ENCODE assay signal across 18 cellular contexts in genomic region chr6:3882865-3883264, GRCh38. TPM values are rescaled to one million over a fixed set of nuclear protein-coding genes. Genes with fewer than 3 reads are reported as not detected.
DNase-seq lines count a peak whose midpoint lies in the region; ATAC-seq and TF ChIP-seq lines count a peak whose summit lies in the region.
"Had no signal": no experiment of that assay in that cellular context is flagged by ENCODE, and none has a peak within 500 bp of the region (broad histone marks: within the 10 kb centered on the region; RNA-seq: fewer than 3 reads in every experiment).

No MANE protein-coding gene starts in this region.

- H3K4me1 ChIP-seq in breast epithelium (no peaks in the 10 kb centered on the region), hepatocyte (ENCODE audit: insufficient read depth) (peaks cover 16% of the 10 kb centered on the region)

- DNase-seq in GM04503 (ENCODE audit: low read depth): peak; percentile 86
- no peak for DNase-seq in breast epithelium (ENCODE audit: low spot score in 2 of 2)
- DNase-seq in hepatocyte (ENCODE audit: low spot score): no peak
- DNase-seq in stromal cell of bone marrow (ENCODE audit: low read depth): peak; percentile 97
- no peak for DNase-seq in MG63
- DNase-seq in activated naive CD4-positive, alpha-beta T cell treated with anti-CD3 and anti-CD28 coated beads, Interleukin-2, amount 10 ng/mL, durations not matched to agents 7 days and 5 days: no peak
- no peak for DNase-seq in NCI-H1694 treated with DMSO at 0.1 percent for 48 hours (lab: John Stamatoyannopoulos, UW)
- DNase-seq: activated CD4-positive, alpha-beta T cell treated with anti-CD3 and anti-CD28 coated beads, Interleukin-2, amount 50 U/mL, for 48 hours; CD8-positive, alpha-beta memory T cell; GDM1; H7; MV-4-11; NCI-H345; stimulated activated CD4-positive, alpha-beta T cell treated with anti-CD3 and anti-CD28 coated beads, Interleukin-2, amount 100 ng/mL, for 48 hours had no signal

- H3K9me3 ChIP-seq in breast epithelium: no peaks in the 10 kb centered on the region
- no peaks in the 10 kb centered on the region for H3K9me3 ChIP-seq in hepatocyte (ENCODE audit: low read depth)
- H3K9me3 ChIP-seq in MG63: no peaks in the 10 kb centered on the region

- no peak overlapping the region for H3K4me3 ChIP-seq in breast epithelium
- no peak overlapping the region for H3K4me3 ChIP-seq in hepatocyte
- H3K4me3 ChIP-seq in MG63: no peak overlapping the region

- no peak for ATAC-seq in GM21529 (IDR thresholded peaks at IDR 0.05; ENCODE audit: unreplicated experiment)
- ATAC-seq: activated T-helper 17 cell treated with anti-CD3 and anti-CD28 coated beads, Interleukin-2, amount 50 U/mL, for 72 hours; stimulated activated effector memory CD8-positive, alpha-beta T cell treated with anti-CD3 and anti-CD28 coated beads, Interleukin-12 subunit alpha, Interleukin-12 subunit beta, amount 100 ng/mL, for 72 hours had no signal

- CTCF ChIA-PET in activated naive CD4-positive, alpha-beta T cell treated with anti-CD3 and anti-CD28 coated beads, Interleukin-2, amount 10 ng/mL, durations not matched to agents 7 days and 5 days (lab: Charles Lee): interaction anchor here (1.3 kb wide), 1 partner anchor 34 kb away, joined by 4 read pairs; the partner anchor contains the start of gene FAM50B

- H3K27me3 ChIP-seq in breast epithelium (no peaks in the 10 kb centered on the region), hepatocyte (no peaks in the 10 kb centered on the region), MG63 (no peaks in the 10 kb centered on the region)

- no peaks in the 10 kb centered on the region for H3K9me3 Mint-ChIP-seq in activated naive CD4-positive, alpha-beta T cell treated with anti-CD3 and anti-CD28 coated beads, Interleukin-2, amount 10 ng/mL, durations not matched to agents 7 days and 5 days
- H3K9me3 Mint-ChIP-seq: activated T-helper 17 cell treated with anti-CD3 and anti-CD28 coated beads, Interleukin-2, amount 50 U/mL, for 72 hours; CD8-positive, alpha-beta memory T cell; stimulated activated effector memory CD8-positive, alpha-beta T cell treated with anti-CD3 and anti-CD28 coated beads, Interleukin-12 subunit alpha, Interleukin-12 subunit beta, amount 100 ng/mL, for 72 hours had no signal

- H4K20me1 ChIP-seq in hepatocyte (ENCODE audit: insufficient read depth, poor library complexity, severe bottlenecking): no peaks in the 10 kb centered on the region

- no peak overlapping the region for H3K4me3 Mint-ChIP-seq in activated naive CD4-positive, alpha-beta T cell treated with anti-CD3 and anti-CD28 coated beads, Interleukin-2, amount 10 ng/mL, durations not matched to agents 7 days and 5 days
- H3K4me3 Mint-ChIP-seq: activated T-helper 17 cell treated with anti-CD3 and anti-CD28 coated beads, Interleukin-2, amount 50 U/mL, for 72 hours; CD8-positive, alpha-beta memory T cell; stimulated activated effector memory CD8-positive, alpha-beta T cell treated with anti-CD3 and anti-CD28 coated beads, Interleukin-12 subunit alpha, Interleukin-12 subunit beta, amount 100 ng/mL, for 72 hours had no signal

- TF ChIP-seq CTCF in breast epithelium (IDR thresholded peaks at IDR 0.05) (no peak), hepatocyte (IDR thresholded peaks at IDR 0.05; ENCODE audit: poor library complexity) (no peak)

- H3K36me3 Mint-ChIP-seq in activated naive CD4-positive, alpha-beta T cell treated with anti-CD3 and anti-CD28 coated beads, Interleukin-2, amount 10 ng/mL, durations not matched to agents 7 days and 5 days: no peaks in the 10 kb centered on the region
- H3K36me3 Mint-ChIP-seq: CD8-positive, alpha-beta memory T cell; stimulated activated effector memory CD8-positive, alpha-beta T cell treated with anti-CD3 and anti-CD28 coated beads, Interleukin-12 subunit alpha, Interleukin-12 subunit beta, amount 100 ng/mL, for 72 hours had no signal

- H3K36me3 ChIP-seq in breast epithelium (no peaks in the 10 kb centered on the region), hepatocyte (replicated peaks; ENCODE audit: insufficient read depth, low read depth) (no peaks in the 10 kb centered on the region), MG63 (no peaks in the 10 kb centered on the region)

- H3K27ac Mint-ChIP-seq in activated naive CD4-positive, alpha-beta T cell treated with anti-CD3 and anti-CD28 coated beads, Interleukin-2, amount 10 ng/mL, durations not matched to agents 7 days and 5 days: no peak overlapping the region
- H3K27ac Mint-ChIP-seq: activated T-helper 17 cell treated with anti-CD3 and anti-CD28 coated beads, Interleukin-2, amount 50 U/mL, for 72 hours; CD8-positive, alpha-beta memory T cell; stimulated activated effector memory CD8-positive, alpha-beta T cell treated with anti-CD3 and anti-CD28 coated beads, Interleukin-12 subunit alpha, Interleukin-12 subunit beta, amount 100 ng/mL, for 72 hours had no signal

- H3K27me3 Mint-ChIP-seq in activated naive CD4-positive, alpha-beta T cell treated with anti-CD3 and anti-CD28 coated beads, Interleukin-2, amount 10 ng/mL, durations not matched to agents 7 days and 5 days: peaks cover 14% of the 10 kb centered on the region
- H3K27me3 Mint-ChIP-seq: activated T-helper 17 cell treated with anti-CD3 and anti-CD28 coated beads, Interleukin-2, amount 50 U/mL, for 72 hours had no signal

- no peaks in the 10 kb centered on the region for H3K4me1 Mint-ChIP-seq in activated naive CD4-positive, alpha-beta T cell treated with anti-CD3 and anti-CD28 coated beads, Interleukin-2, amount 10 ng/mL, durations not matched to agents 7 days and 5 days
- H3K4me1 Mint-ChIP-seq: activated T-helper 17 cell treated with anti-CD3 and anti-CD28 coated beads, Interleukin-2, amount 50 U/mL, for 72 hours; CD8-positive, alpha-beta memory T cell; stimulated activated effector memory CD8-positive, alpha-beta T cell treated with anti-CD3 and anti-CD28 coated beads, Interleukin-12 subunit alpha, Interleukin-12 subunit beta, amount 100 ng/mL, for 72 hours had no signal

- H2AFZ ChIP-seq in hepatocyte: no peak overlapping the region

- 62% methylated on average over 5 of the region's 5 CpGs for WGBS in hepatocyte (ENCODE audit: low lambda C conversion rate, missing lambda C conversion rate)

- intact Hi-C loops in breast epithelium (cut with DNase I; ENCODE audit: low total_unique reads): no loop called here

- H3K9me2 ChIP-seq in hepatocyte (replicated peaks; ENCODE audit: insufficient read depth): no peaks in the 10 kb centered on the region

- no peak overlapping the region for H3K4me2 ChIP-seq in hepatocyte

- peak overlapping the region; percentile 44 to 64 for H3K27ac ChIP-seq in breast epithelium
- H3K27ac ChIP-seq in hepatocyte: peak overlapping the region; percentile 86

- no peaks in the 10 kb centered on the region for H3K79me2 ChIP-seq in hepatocyte

- TF ChIP-seq POLR2A in breast epithelium (IDR thresholded peaks at IDR 0.05): no peak

RNA-seq across cellular contexts. Expression of gene FAM50B, which starts 33.7 kb away (rescaled TPM):
- 10 to 100 TPM in 1 of 3 donors, 1 to 10 TPM in 2; 8.8 to 17.0 (median 9.3) TPM for total RNA-seq in breast epithelium
- 0.84 and 1.6 TPM in 2 replicates for total RNA-seq in hepatocyte
- polyA plus RNA-seq in hepatocyte: 1.1 and 1.6 TPM in 2 replicates
- total RNA-seq in MG63 (2014; rRNA removed; shearing (Covaris generic); ENCODE audit: low replicate concordance): not detected in 2 replicates
- total RNA-seq: OCI-LY7 had no signal

Comparison
In these comparisons a context has a peak if more than half of its experiments do, and no peak if none do; other contexts are left out.
1. DNase-seq: peak in GM04503 (single experiment) and stromal cell of bone marrow (single experiment); none in breast epithelium (0 of 2), hepatocyte (single experiment), MG63 (single experiment), activated naive CD4-positive, alpha-beta T cell treated with anti-CD3 and anti-CD28 coated beads, Interleukin-2, amount 10 ng/mL, durations not matched to agents 7 days and 5 days (single experiment) and NCI-H1694 treated with DMSO at 0.1 percent for 48 hours (single experiment).